Comparison of ENCODE assay signal across 29 cellular contexts in the genomic region with DNA sequence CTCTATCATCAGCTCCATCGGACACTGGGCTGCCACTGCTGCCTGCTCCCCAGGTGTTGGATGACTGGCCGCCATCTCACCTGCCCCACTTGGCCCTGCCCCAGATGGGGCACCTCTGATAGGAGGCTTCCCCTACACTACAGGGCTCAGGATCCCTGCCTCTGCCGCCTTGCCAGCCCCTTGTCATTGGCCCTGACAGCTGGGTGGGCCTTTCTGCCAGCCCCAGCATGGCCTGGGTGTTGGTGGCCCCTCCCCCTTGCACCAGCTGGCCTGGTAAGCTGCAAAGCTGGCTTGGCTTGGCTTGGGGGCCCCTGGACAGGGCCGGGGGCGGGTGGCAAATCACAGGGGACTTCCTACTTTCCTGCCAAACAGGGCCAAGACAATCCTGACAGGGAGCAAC. TPM values are rescaled to one million over a fixed set of nuclear protein-coding genes. Genes with fewer than 3 reads are reported as not detected.
DNase-seq lines count a peak whose midpoint lies in the region; ATAC-seq lines count a peak whose summit lies in the region.
"Had no signal": no experiment of that assay in that cellular context is flagged by ENCODE, and none has a peak within 500 bp of the region (broad histone marks: within the 10 kb centered on the region; RNA-seq: fewer than 3 reads in every experiment).

No MANE protein-coding gene starts in this region.

- H3K9me3 Mint-ChIP-seq in activated CD4-positive, alpha-beta T cell treated with anti-CD3 and anti-CD28 coated beads for 36 hours (ENCODE audit: low read depth): no peaks in the 10 kb centered on the region
- H3K9me3 Mint-ChIP-seq: effector memory CD8-positive, alpha-beta T cell had no signal

- H3K36me3 Mint-ChIP-seq in activated CD4-positive, alpha-beta T cell treated with anti-CD3 and anti-CD28 coated beads for 36 hours (ENCODE audit: low read depth): no peaks in the 10 kb centered on the region

- no peaks in the 10 kb centered on the region for H3K27me3 Mint-ChIP-seq in activated CD4-positive, alpha-beta T cell treated with anti-CD3 and anti-CD28 coated beads for 36 hours
- H3K27me3 Mint-ChIP-seq: effector memory CD8-positive, alpha-beta T cell; IgD-negative memory B cell; progenitor cell of endocrine pancreas had no signal

- H3K27ac Mint-ChIP-seq in activated CD4-positive, alpha-beta T cell treated with anti-CD3 and anti-CD28 coated beads for 36 hours: no peak overlapping the region
- H3K27ac Mint-ChIP-seq: activated CD4-positive, alpha-beta memory T cell treated with anti-CD3 and anti-CD28 coated beads, Interleukin-2, amount 10 ng/mL, durations not matched to agents 7 days and 5 days; effector memory CD8-positive, alpha-beta T cell; IgD-negative memory B cell; progenitor cell of endocrine pancreas had no signal

- H3K4me1 Mint-ChIP-seq in activated CD4-positive, alpha-beta T cell treated with anti-CD3 and anti-CD28 coated beads for 36 hours: no peaks in the 10 kb centered on the region
- H3K4me1 Mint-ChIP-seq: activated CD4-positive, alpha-beta memory T cell treated with anti-CD3 and anti-CD28 coated beads, Interleukin-2, amount 10 ng/mL, durations not matched to agents 7 days and 5 days; IgD-negative memory B cell had no signal

- CTCF ChIA-PET in activated CD4-positive, alpha-beta T cell treated with anti-CD3 and anti-CD28 coated beads for 36 hours (lab: Charles Lee): interaction anchor here (2.6 kb wide), 1 partner anchor 16 kb away, joined by 12 read pairs; no protein-coding TSS in a partner anchor

- POLR2A ChIA-PET in activated CD4-positive, alpha-beta T cell treated with anti-CD3 and anti-CD28 coated beads for 36 hours (lab: Charles Lee): no interaction called here

- DNase-seq in DMS 273 (lab: John Stamatoyannopoulos, UW; ENCODE audit: unreplicated experiment) (peak; percentile 89), NCI-H2171 treated with DMSO at 0.1 percent for 48 hours (lab: John Stamatoyannopoulos, UW) (peak; percentile 74), RPMI8226 (peak; percentile 22), myocyte (ENCODE audit: low read depth) (peak; percentile 57), NCI-H748 treated with DMSO at 0.1 percent for 48 hours (lab: John Stamatoyannopoulos, UW) (no peak), NCI-H2196 (lab: John Stamatoyannopoulos, UW; ENCODE audit: unreplicated experiment) (no peak)
- no peak for DNase-seq in activated CD4-positive, alpha-beta T cell treated with anti-CD3 and anti-CD28 coated beads for 36 hours
- DNase-seq: ACHN; activated CD4-positive, alpha-beta memory T cell treated with anti-CD3 and anti-CD28 coated beads, Interleukin-2, amount 10 ng/mL, durations not matched to agents 7 days and 5 days; activated CD8-positive, alpha-beta memory T cell treated with anti-CD3 and anti-CD28 coated beads, Interleukin-2, amount 50 U/mL, for 4 hours; activated naive CD4-positive, alpha-beta T cell treated with Interleukin-2 at 50 U/mL for 16 hours; BE2C; DMS79 treated with DMSO at 0.1 percent for 48 hours; effector memory CD8-positive, alpha-beta T cell; foreskin fibroblast; GF-D8; left ventricle myocardium superior; MV-4-11; NCI-H1436; right lobe of liver; stimulated activated CD4-positive, alpha-beta T cell treated with anti-CD3 and anti-CD28 coated beads, Interleukin-12 subunit alpha, Interleukin-12 subunit beta, amount 100 ng/mL, for 4 hours; stimulated activated CD4-positive, alpha-beta T cell treated with anti-CD3 and anti-CD28 coated beads, Interleukin-4, amount 100 ng/mL, for 1 hour; tibial artery had no signal

- H3K4me3 Mint-ChIP-seq in activated CD4-positive, alpha-beta T cell treated with anti-CD3 and anti-CD28 coated beads for 36 hours: no peak overlapping the region
- H3K4me3 Mint-ChIP-seq: activated CD4-positive, alpha-beta memory T cell treated with anti-CD3 and anti-CD28 coated beads, Interleukin-2, amount 10 ng/mL, durations not matched to agents 7 days and 5 days; effector memory CD8-positive, alpha-beta T cell; IgD-negative memory B cell had no signal

- no peak for ATAC-seq in HG02870 (IDR thresholded peaks at IDR 0.05; ENCODE audit: unreplicated experiment)
- ATAC-seq in activated CD4-positive, alpha-beta T cell treated with anti-CD3 and anti-CD28 coated beads for 36 hours: no peak
- ATAC-seq: effector memory CD8-positive, alpha-beta T cell; esophagus mucosa; left ventricle myocardium superior had no signal

- intact Hi-C loops in activated CD4-positive, alpha-beta T cell treated with anti-CD3 and anti-CD28 coated beads for 36 hours (cut with DNase I, micrococcal nuclease): no loop called here

RNA-seq across cellular contexts. Expression of a gene that starts 10.6 kb away (rescaled TPM):
- 4.4 and 5.4 TPM in 2 replicates for total RNA-seq in myocyte
- 9.4 TPM for polyA plus RNA-seq in myocyte (2012)
- under 1 TPM; 0.07 to 0.14 TPM for total RNA-seq in activated CD4-positive, alpha-beta T cell treated with anti-CD3 and anti-CD28 coated beads for 36 hours
- total RNA-seq: esophagus mucosa, mesenteric fat pad, SK-MEL-5 had no signal
- polyA plus RNA-seq: IgD-negative memory B cell had no signal

RNA-seq across cellular contexts. Expression of a gene that starts 50.6 kb away (rescaled TPM):
- 1,443 and 1,569 TPM in 2 replicates for total RNA-seq in myocyte
- polyA plus RNA-seq in myocyte (2012): 1,782 TPM
- total RNA-seq in activated CD4-positive, alpha-beta T cell treated with anti-CD3 and anti-CD28 coated beads for 36 hours: 1,000 to 10,000 TPM; 2,447 to 2,541 TPM

Comparison
In these comparisons a context has a peak if more than half of its experiments do, and no peak if none do; other contexts are left out.
1. DNase-seq: peak in DMS 273 (single experiment), NCI-H2171 treated with DMSO at 0.1 percent for 48 hours (single experiment), RPMI8226 (single experiment) and myocyte (single experiment); none in NCI-H748 treated with DMSO at 0.1 percent for 48 hours (single experiment), activated CD4-positive, alpha-beta T cell treated with anti-CD3 and anti-CD28 coated beads for 36 hours (single experiment) and NCI-H2196 (single experiment).